In genomic region chr11:57515332-57516060, GRCh38 we compare ENCODE assay signal across 1 cellular context.
TF ChIP-seq lines count a peak whose summit lies in the region.

Gene SLC43A1 (minus strand): TSS chr11:57515702. CDS start chr11:57514111, 1,591 bp downstream.

TF ChIP-seq in WTC11, 78 proteins besides CTCF, POLR2A, EP300 and RAD21 (continued from another document):
- TF ChIP-seq, protein P1, sequence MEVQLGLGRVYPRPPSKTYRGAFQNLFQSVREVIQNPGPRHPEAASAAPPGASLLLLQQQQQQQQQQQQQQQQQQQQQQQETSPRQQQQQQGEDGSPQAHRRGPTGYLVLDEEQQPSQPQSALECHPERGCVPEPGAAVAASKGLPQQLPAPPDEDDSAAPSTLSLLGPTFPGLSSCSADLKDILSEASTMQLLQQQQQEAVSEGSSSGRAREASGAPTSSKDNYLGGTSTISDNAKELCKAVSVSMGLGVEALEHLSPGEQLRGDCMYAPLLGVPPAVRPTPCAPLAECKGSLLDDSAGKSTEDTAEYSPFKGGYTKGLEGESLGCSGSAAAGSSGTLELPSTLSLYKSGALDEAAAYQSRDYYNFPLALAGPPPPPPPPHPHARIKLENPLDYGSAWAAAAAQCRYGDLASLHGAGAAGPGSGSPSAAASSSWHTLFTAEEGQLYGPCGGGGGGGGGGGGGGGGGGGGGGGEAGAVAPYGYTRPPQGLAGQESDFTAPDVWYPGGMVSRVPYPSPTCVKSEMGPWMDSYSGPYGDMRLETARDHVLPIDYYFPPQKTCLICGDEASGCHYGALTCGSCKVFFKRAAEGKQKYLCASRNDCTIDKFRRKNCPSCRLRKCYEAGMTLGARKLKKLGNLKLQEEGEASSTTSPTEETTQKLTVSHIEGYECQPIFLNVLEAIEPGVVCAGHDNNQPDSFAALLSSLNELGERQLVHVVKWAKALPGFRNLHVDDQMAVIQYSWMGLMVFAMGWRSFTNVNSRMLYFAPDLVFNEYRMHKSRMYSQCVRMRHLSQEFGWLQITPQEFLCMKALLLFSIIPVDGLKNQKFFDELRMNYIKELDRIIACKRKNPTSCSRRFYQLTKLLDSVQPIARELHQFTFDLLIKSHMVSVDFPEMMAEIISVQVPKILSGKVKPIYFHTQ (CRISPR knock-in tag; IDR thresholded peaks at IDR 0.05), result no peak
- TF ChIP-seq ATF1 (CRISPR knock-in tag; IDR thresholded peaks at IDR 0.05) (peak; percentile 75; the same call in 1 of the 2 replicates), KAT7 (CRISPR knock-in tag; IDR thresholded peaks at IDR 0.05; ENCODE audit: borderline replicate concordance) (0 out of 2 replicates have a peak, but pooled peaks have one; percentile 42), MYBL2 (CRISPR knock-in tag; IDR thresholded peaks at IDR 0.05) (0 out of 2 replicates have a peak, but pooled peaks have one; percentile 68)
TF ChIP-seq in WTC11: peak in this region for 9.
